Comparison of ENCODE assay signal across 8 cellular contexts in genomic region chr19:2042485-2043268, GRCh38. TPM values are rescaled to one million over a fixed set of nuclear protein-coding genes. Genes with fewer than 3 reads are reported as not detected.
DNase-seq lines count a peak whose midpoint lies in the region; ATAC-seq, FAIRE-seq and TF ChIP-seq lines count a peak whose summit lies in the region.

No MANE protein-coding gene starts in this region.

- ATAC-seq in Right ventricle myocardium superior (ENCODE audit: poor library complexity) (peak; percentile 1), Right ventricle myocardium inferior (no peak), left lobe of liver (peak; percentile 31), upper lobe of left lung (ENCODE audit: low FRiP score in 2 of 2) (peak; percentile 1 to 3)

- TF ChIP-seq POLR2A in upper lobe of left lung (IDR thresholded peaks at IDR 0.05), result no peak

- H3K9me3 Mint-ChIP-seq in activated naive CD8-positive, alpha-beta T cell (ENCODE audit: low read depth), result no peaks in the 10 kb centered on the region
- no peaks in the 10 kb centered on the region for H3K9me3 Mint-ChIP-seq in nephron progenitor cell

- peak overlapping the region; percentile 83 to 100 (median 93) for H3K27ac ChIP-seq in upper lobe of left lung

- peak overlapping the region in 3 of 4 donors; percentile 12 to 39 (median 31) for H3K4me3 ChIP-seq in upper lobe of left lung

- peak overlapping the region; percentile 61 for H3K27ac Mint-ChIP-seq in activated naive CD8-positive, alpha-beta T cell
- H3K27ac Mint-ChIP-seq in nephron progenitor cell, result no peak overlapping the region

- peak overlapping the region; percentile 68 for H3K4me3 Mint-ChIP-seq in activated naive CD8-positive, alpha-beta T cell
- H3K4me3 Mint-ChIP-seq in nephron progenitor cell, result no peak overlapping the region

- H3K4me1 ChIP-seq in upper lobe of left lung, result peaks cover 67 to 81% (median 70%) of the 10 kb centered on the region in 4 donors

- FAIRE-seq in D721Med (lab: Jason Lieb, UNC), result no peak

- no peak for TF ChIP-seq EP300 in upper lobe of left lung (IDR thresholded peaks at IDR 0.05)

- no peaks in the 10 kb centered on the region for H3K27me3 Mint-ChIP-seq in activated naive CD8-positive, alpha-beta T cell
- no peaks in the 10 kb centered on the region for H3K27me3 Mint-ChIP-seq in nephron progenitor cell (ENCODE audit: low read depth, poor library complexity)

- peak; percentile 72 for DNase-seq in Right ventricle myocardium superior
- no peak for DNase-seq in Right ventricle myocardium inferior (ENCODE audit: missing footprints)
- DNase-seq in left lobe of liver (ENCODE audit: low spot score), result peak; percentile 78
- DNase-seq in upper lobe of left lung, result peak; percentile 67 to 84
- DNase-seq in D721Med (ENCODE audit: insufficient read length, low spot score), result no peak
- DNase-seq in stimulated activated CD4-positive, alpha-beta T cell treated with anti-CD3 and anti-CD28 coated beads, Interleukin-4, amount 100 ng/mL, for 24 hours, result no peak
- no peak for DNase-seq in nephron progenitor cell

- no peaks in the 10 kb centered on the region for H3K27me3 ChIP-seq in upper lobe of left lung

- H3K9me3 ChIP-seq in upper lobe of left lung, result no peaks in the 10 kb centered on the region

- WGBS in upper lobe of left lung, 2 donors, result 25 to 72% methylated on average over 5 to 29 of the region's 30 CpGs

- TF ChIP-seq CTCF in upper lobe of left lung (IDR thresholded peaks at IDR 0.05) (no peak), D721Med (IDR thresholded peaks at IDR 0.05; ENCODE audit: insufficient read depth, missing control alignments) (no peak), nephron progenitor cell (IDR thresholded peaks at IDR 0.05) (no peak)

- no peaks in the 10 kb centered on the region for H3K36me3 Mint-ChIP-seq in activated naive CD8-positive, alpha-beta T cell
- peaks cover 4% of the 10 kb centered on the region for H3K36me3 Mint-ChIP-seq in nephron progenitor cell (ENCODE audit: low read depth)

- peaks cover 49 to 94% (median 77%) of the 10 kb centered on the region in 4 donors for H3K36me3 ChIP-seq in upper lobe of left lung

- intact Hi-C loops in Right ventricle myocardium superior (cut with DNase I) (no loop called here), Right ventricle myocardium inferior (cut with DNase I) (no loop called here)

- H3K4me1 Mint-ChIP-seq in activated naive CD8-positive, alpha-beta T cell (ENCODE audit: low read depth), result peaks cover 26% of the 10 kb centered on the region
- H3K4me1 Mint-ChIP-seq in nephron progenitor cell, result peaks cover 25% of the 10 kb centered on the region

RNA-seq across cellular contexts. Expression of gene MKNK2, which starts 8.4 kb away (rescaled TPM):
- total RNA-seq in Right ventricle myocardium superior, result 238 TPM
- total RNA-seq in Right ventricle myocardium inferior, result 234 TPM
- total RNA-seq in left lobe of liver, result 149 TPM
- 100 to 1,000 TPM; 200 to 397 (median 264) TPM for total RNA-seq in upper lobe of left lung

RNA-seq across cellular contexts. Expression of gene BTBD2, which starts 27.2 kb away (rescaled TPM):
- total RNA-seq in Right ventricle myocardium superior (56.3 TPM), Right ventricle myocardium inferior (48.7 TPM), left lobe of liver (25.9 TPM), upper lobe of left lung (10 to 100 TPM; 49.0 to 87.3 (median 69.8) TPM)

RNA-seq across cellular contexts. Expression of gene MOB3A, which starts 53.4 kb away (rescaled TPM):
- total RNA-seq in Right ventricle myocardium superior (15.6 TPM), Right ventricle myocardium inferior (14.3 TPM), left lobe of liver (11.2 TPM), upper lobe of left lung (100 to 1,000 TPM in 1 of 6 donors, 10 to 100 TPM in 5; 35.4 to 107 (median 60.7) TPM)

RNA-seq across cellular contexts. Expression of gene IZUMO4, which starts 54.0 kb away (rescaled TPM):
- total RNA-seq in Right ventricle myocardium superior, result 1.7 TPM
- total RNA-seq in Right ventricle myocardium inferior, result 1.4 TPM
- 5.2 TPM for total RNA-seq in left lobe of liver
- 10 to 100 TPM in 2 of 6 donors, 1 to 10 TPM in 3, under 1 TPM in 1; 0.59 to 61.8 (median 6.4) TPM for total RNA-seq in upper lobe of left lung

Comparison
In these comparisons a context has a peak if more than half of its experiments do, and no peak if none do; other contexts are left out.
1. DNase-seq: peak in Right ventricle myocardium superior (single experiment), left lobe of liver (single experiment) and upper lobe of left lung (2 of 2); none in Right ventricle myocardium inferior (single experiment), D721Med (single experiment), stimulated activated CD4-positive, alpha-beta T cell treated with anti-CD3 and anti-CD28 coated beads, Interleukin-4, amount 100 ng/mL, for 24 hours (single experiment) and nephron progenitor cell (single experiment).